Comparison of ENCODE assay signal across 8 cellular contexts in the genomic region with DNA sequence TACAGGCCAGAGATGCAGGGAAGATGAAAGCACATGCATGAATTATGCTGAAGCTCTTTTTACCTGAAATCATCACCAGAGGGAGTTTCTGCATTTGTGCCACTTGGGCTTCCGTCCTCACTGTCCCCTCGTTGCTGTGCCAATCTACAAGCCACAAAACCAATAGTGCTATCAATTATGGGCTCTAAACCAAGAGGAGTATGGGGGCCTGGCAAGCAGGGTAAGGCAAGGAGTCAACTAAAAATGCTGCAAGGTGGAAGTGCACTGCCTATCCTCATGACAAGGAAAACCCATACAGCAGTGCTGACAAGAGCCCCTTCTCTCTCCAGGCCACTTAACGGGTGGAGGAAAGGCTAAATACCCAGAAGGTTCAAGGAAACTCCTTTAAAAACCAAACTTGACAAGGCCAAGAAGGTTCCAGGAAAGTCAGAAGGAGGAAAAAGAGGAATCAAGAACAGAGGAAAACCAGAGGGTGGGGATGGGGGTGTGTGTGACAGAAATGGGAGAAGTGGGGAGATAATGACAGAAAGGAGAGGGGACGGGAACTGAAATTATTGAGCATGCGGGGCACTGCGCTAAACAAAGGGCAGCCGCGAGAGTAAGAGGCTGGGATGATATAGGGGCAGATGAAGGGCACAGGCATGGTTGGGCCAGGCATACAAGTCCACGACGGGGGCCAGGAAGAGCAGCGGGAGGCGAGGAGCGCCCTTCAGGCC. TPM values are rescaled to one million over a fixed set of nuclear protein-coding genes. Genes with fewer than 3 reads are reported as not detected.
DNase-seq lines count a peak whose midpoint lies in the region; ATAC-seq and TF ChIP-seq lines count a peak whose summit lies in the region.

No MANE protein-coding gene starts in this region.

- H4K20me1 ChIP-seq in MM.1S (ENCODE audit: insufficient read depth, low read length) = no peaks in the 10 kb centered on the region

- H3K9me2 ChIP-seq in MM.1S (replicated peaks; ENCODE audit: insufficient read depth, low read length) = no peaks in the 10 kb centered on the region

- H3K9me3 Mint-ChIP-seq in mesothelial cell of epicardium = no peaks in the 10 kb centered on the region

- peak; percentile 42 for TF ChIP-seq CTCF in MM.1S (IDR thresholded peaks at IDR 0.05; ENCODE audit: low read length)
- TF ChIP-seq CTCF in mesothelial cell of epicardium (IDR thresholded peaks at IDR 0.05; ENCODE audit: unreplicated experiment) = no peak

- peaks cover 10% of the 10 kb centered on the region; the same call in 1 of the 2 replicates for H3F3A ChIP-seq in MM.1S (ENCODE audit: insufficient read depth, low read length)

- peak overlapping the region; percentile 76 for H3K9ac ChIP-seq in MM.1S (ENCODE audit: low read length)

- H3K27me3 ChIP-seq in ACC112 (ENCODE audit: insufficient read depth, low read length) = no peaks in the 10 kb centered on the region
- no peaks in the 10 kb centered on the region for H3K27me3 ChIP-seq in MM.1S (replicated peaks; ENCODE audit: insufficient read depth, low read length)
- no peaks in the 10 kb centered on the region for H3K27me3 ChIP-seq in ectodermal cell (ENCODE audit: control insufficient read depth, insufficient read depth, low read length, poor library complexity, severe bottlenecking)

- peak overlapping the region; percentile 86 for H3K4me2 ChIP-seq in MM.1S (ENCODE audit: low read depth, low read length)

- H3K4me1 ChIP-seq in ACC112 (ENCODE audit: control insufficient read depth, insufficient read depth, low read length, unreplicated experiment) (peaks cover 12% of the 10 kb centered on the region), MM.1S (ENCODE audit: low read length) (no peaks in the 10 kb centered on the region), ectodermal cell (ENCODE audit: control insufficient read depth, insufficient read depth, low read length) (no peaks in the 10 kb centered on the region)

- WGBS in ectodermal cell, 2 experiments = 14 to 17% methylated on average over 12 to 13 of the region's 13 CpGs

- H3K79me2 ChIP-seq in ACC112 (ENCODE audit: control insufficient read depth, insufficient read depth, low read length, unreplicated experiment) (no peaks in the 10 kb centered on the region), MM.1S (ENCODE audit: low read length) (no peaks in the 10 kb centered on the region)

- H3K27ac Mint-ChIP-seq in mesothelial cell of epicardium = peak overlapping the region; percentile 95

- H3K36me3 ChIP-seq in ACC112 (ENCODE audit: insufficient read depth, low read length) (no peaks in the 10 kb centered on the region; the same call in 1 of the 2 replicates), MM.1S (replicated peaks; ENCODE audit: insufficient read depth, low read length) (no peaks in the 10 kb centered on the region), ectodermal cell (ENCODE audit: control insufficient read depth, insufficient read depth, low read length) (peaks cover 25% of the 10 kb centered on the region)

- peak overlapping the region; percentile 84 for H3K4me3 ChIP-seq in ACC112 (ENCODE audit: low read depth, low read length)
- peak overlapping the region; percentile 84 for H3K4me3 ChIP-seq in MM.1S (ENCODE audit: low read length)
- H3K4me3 ChIP-seq in ectodermal cell (ENCODE audit: insufficient read depth, low read depth, low read length) = peak overlapping the region; percentile 70

- ATAC-seq in GM18867 (IDR thresholded peaks at IDR 0.05; ENCODE audit: unreplicated experiment) (peak; percentile 22), HG03442 (IDR thresholded peaks at IDR 0.05; ENCODE audit: unreplicated experiment) (no peak)

- DNase-seq in MM.1S = peak; percentile 72
- DNase-seq in activated CD4-positive, CD25-positive, alpha-beta regulatory T cell treated with anti-CD3 and anti-CD28 coated beads, Interleukin-2, amount 50 U/mL, for 72 hours = peak; percentile 41
- DNase-seq in mesothelial cell of epicardium (ENCODE audit: low spot score in 2 of 2, unreplicated experiment in 2 of 2) = no peak
- peak; percentile 39 for DNase-seq in superior temporal gyrus (ENCODE audit: extremely low spot score)

- H3K9me3 ChIP-seq in MM.1S (replicated peaks; ENCODE audit: insufficient read depth, low read length) (no peaks in the 10 kb centered on the region), ectodermal cell (ENCODE audit: control insufficient read depth, low read length) (no peaks in the 10 kb centered on the region)

- H3K36me3 Mint-ChIP-seq in mesothelial cell of epicardium = peaks cover 5% of the 10 kb centered on the region

- H2AFZ ChIP-seq in ACC112 (ENCODE audit: low read length, unreplicated experiment) = peak overlapping the region; percentile 94
- H2AFZ ChIP-seq in MM.1S (ENCODE audit: low read length) = peak overlapping the region; percentile 59

- H3K4me3 Mint-ChIP-seq in mesothelial cell of epicardium = peak overlapping the region; percentile 88

- no peak overlapping the region for H3K27ac ChIP-seq in ACC112 (ENCODE audit: low read depth, low read length)
- H3K27ac ChIP-seq in MM.1S (ENCODE audit: low read length) = peak overlapping the region; percentile 72; the same call in 1 of the 2 replicates
- no peak overlapping the region for H3K27ac ChIP-seq in ectodermal cell (ENCODE audit: insufficient read depth, low read depth, low read length, poor library complexity, severe bottlenecking)

- no peaks in the 10 kb centered on the region for H3K27me3 Mint-ChIP-seq in mesothelial cell of epicardium (ENCODE audit: low read depth)

- H3K4me1 Mint-ChIP-seq in mesothelial cell of epicardium = peaks cover 22% of the 10 kb centered on the region

RNA-seq across cellular contexts. Expression of a gene that starts 0.7 kb away (rescaled TPM):
- 60.5 TPM for polyA plus RNA-seq in ectodermal cell (2013, experiment 1 of 4)
- 69.4 TPM for polyA plus RNA-seq in ectodermal cell (2013, experiment 2 of 4)
- polyA plus RNA-seq in ectodermal cell (2013, experiment 3 of 4) = 50.9 TPM
- polyA plus RNA-seq in ectodermal cell (2013, experiment 4 of 4) = 56.6 TPM
- 31.4 to 34.3 TPM (median 32.1 TPM) in 3 replicates for total RNA-seq in mesothelial cell of epicardium

RNA-seq across cellular contexts. Expression of a gene that starts 8.7 kb away (rescaled TPM):
- 291 TPM for polyA plus RNA-seq in ectodermal cell (2013, experiment 1 of 4)
- polyA plus RNA-seq in ectodermal cell (2013, experiment 2 of 4) = 274 TPM
- 225 TPM for polyA plus RNA-seq in ectodermal cell (2013, experiment 3 of 4)
- polyA plus RNA-seq in ectodermal cell (2013, experiment 4 of 4) = 270 TPM
- total RNA-seq in mesothelial cell of epicardium = 221 to 240 TPM (median 231 TPM) in 3 replicates

Comparison
In these comparisons a context has a peak if more than half of its experiments do, and no peak if none do; other contexts are left out.
1. DNase-seq: peak in MM.1S (single experiment), activated CD4-positive, CD25-positive, alpha-beta regulatory T cell treated with anti-CD3 and anti-CD28 coated beads, Interleukin-2, amount 50 U/mL, for 72 hours (single experiment) and superior temporal gyrus (single experiment); none in mesothelial cell of epicardium (0 of 2).
2. Peak in every context shown above with its lines, with median percentiles within 50 percentile points of each other: H3K4me3 ChIP-seq.